Comparison of ENCODE assay signal across 8 cellular contexts in genomic region chr1:32394890-32395415, GRCh38. TPM values are rescaled to one million over a fixed set of nuclear protein-coding genes. Genes with fewer than 3 reads are reported as not detected.
DNase-seq lines count a peak whose midpoint lies in the region; ATAC-seq, FAIRE-seq and TF ChIP-seq lines count a peak whose summit lies in the region.

No MANE protein-coding gene starts in this region.

- intact Hi-C loops in GM12878 (cut with micrococcal nuclease; ENCODE audit: unreplicated experiment), result loop anchor here (2.0 kb wide), 1 partner anchor 60 kb away; no protein-coding TSS in a partner anchor
- intact Hi-C loops in right lobe of liver (cut with DNase I), result no loop called here

- H3K27ac Mint-ChIP-seq in type B pancreatic cell, result peak overlapping the region; percentile 98

- peak overlapping the region; percentile 94 for H2AFZ ChIP-seq in Karpas-422 (ENCODE audit: low read length)
- H2AFZ ChIP-seq in GM12878 (ENCODE audit: control insufficient read depth, low read depth, low read length), result peak overlapping the region; percentile 99

- no peak for TF ChIP-seq RAD21 in GM12878 (IDR thresholded peaks at IDR 0.05; ENCODE audit: insufficient read depth, low read depth, low read length)

- H3K36me3 ChIP-seq in Karpas-422 (ENCODE audit: insufficient read depth, low read length), result no peaks in the 10 kb centered on the region; the same call in 1 of the 2 replicates
- H3K36me3 ChIP-seq in GM12878 (ENCODE audit: control insufficient read depth in 2 of 2, insufficient read depth in 2 of 2, low read length in 1 of 2), result 0 out of 4 replicates have a peak, but pooled peaks cover 0 to 6% of the 10 kb centered on the region in 2 experiments
- H3K36me3 ChIP-seq in right lobe of liver, result peaks cover 0 to 17% (median 7%) of the 10 kb centered on the region in 4 donors

- H3K9me2 ChIP-seq in Karpas-422 (replicated peaks; ENCODE audit: insufficient read depth, low read length), result no peaks in the 10 kb centered on the region

- peak overlapping the region; percentile 92 for H3K4me3 ChIP-seq in Karpas-422 (ENCODE audit: low read length)
- peak overlapping the region; percentile 74 for H3K4me3 ChIP-seq in GM12878
- H3K4me3 ChIP-seq in right lobe of liver, result peak overlapping the region; percentile 44 to 80 (median 77)

- TF ChIP-seq EP300 in GM12878 (IDR thresholded peaks at IDR 0.05; ENCODE audit: borderline replicate concordance in 1 of 2, control insufficient read depth in 1 of 2, low read depth in 2 of 2, low read length in 2 of 2), result no peak

- H3K27me3 Mint-ChIP-seq in type B pancreatic cell, result no peaks in the 10 kb centered on the region

- CTCF ChIA-PET in GM12878 (lab: Yijun Ruan, JAX), result interaction anchor here (0.7 to 2.7 kb wide), 17 partner anchors 9 to 318 kb away, joined by 3 to 17 read pairs (median 4); partner anchors contain the start of gene MARCKSL1

- peak overlapping the region; percentile 99 for H3K4me3 Mint-ChIP-seq in type B pancreatic cell

- H3K27me3 ChIP-seq in Karpas-422 (ENCODE audit: low read length) (no peaks in the 10 kb centered on the region), GM12878 (replicated peaks in 1 of 2; ENCODE audit: control insufficient read depth in 2 of 2, insufficient read depth in 2 of 2, low read length in 1 of 2) (no peaks in the 10 kb centered on the region), right lobe of liver (no peaks in the 10 kb centered on the region)

- POLR2A ChIA-PET in GM12878 (lab: Charles Lee), result interaction anchor here (0.8 to 2.1 kb wide), 19 partner anchors 16 to 256 kb away, joined by 3 to 22 read pairs (median 4); partner anchors contain the start of genes HDAC1, MARCKSL1 and RBBP4

- WGBS in GM12878 (ENCODE audit: insufficient coverage, insufficient replicate concordance, low lambda C conversion rate, missing lambda C conversion rate), result 2% methylated on average over 14 of the region's 14 CpGs
- 3% methylated on average over 6 of the region's 14 CpGs for WGBS in right lobe of liver (ENCODE audit: insufficient coverage, low coverage, low lambda C conversion rate, missing lambda C conversion rate)

- H3K9ac ChIP-seq in Karpas-422 (ENCODE audit: low read length), result peak overlapping the region; percentile 75
- peak overlapping the region; percentile 82 for H3K9ac ChIP-seq in GM12878 (ENCODE audit: control insufficient read depth, insufficient read depth, low read length)

- H3K36me3 Mint-ChIP-seq in type B pancreatic cell, result peaks cover 10% of the 10 kb centered on the region

- no peak for FAIRE-seq in GM12878 (lab: Jason Lieb, UNC)

- RAD21 ChIA-PET in GM12878 (lab: Charles Lee; ENCODE audit: unreplicated experiment), result interaction anchor here (0.7 to 2.4 kb wide), 23 partner anchors 15 to 287 kb away, joined by 3 to 14 read pairs (median 4); partner anchors contain the start of genes CCDC28B, KPNA6, MARCKSL1 and TXLNA

- TSS peak; percentile 98 for BruUV-seq in GM12878 (replicated peaks; lab: Mats Ljungman, UMichigan)

- H3K4me1 Mint-ChIP-seq in type B pancreatic cell (ENCODE audit: unreplicated experiment), result peaks cover 18% of the 10 kb centered on the region

- H3K9me3 ChIP-seq in Karpas-422 (ENCODE audit: low read length), result no peaks in the 10 kb centered on the region
- no peaks in the 10 kb centered on the region; the same call in 2 of the 3 replicates for H3K9me3 ChIP-seq in GM12878 (replicated peaks; ENCODE audit: control insufficient read depth, insufficient read depth, low read length)
- no peaks in the 10 kb centered on the region for H3K9me3 ChIP-seq in right lobe of liver

- H3K27ac ChIP-seq in Karpas-422 (ENCODE audit: low read length) (peak overlapping the region; percentile 16; the same call in 1 of the 2 replicates), GM12878 (ENCODE audit: control insufficient read depth, insufficient read depth) (peak overlapping the region; percentile 76), right lobe of liver (peak overlapping the region; percentile 93 to 97 (median 96))

- H3K4me1 ChIP-seq in Karpas-422 (ENCODE audit: low read length) (peaks cover 16% of the 10 kb centered on the region), GM12878 (ENCODE audit: control insufficient read depth, insufficient read depth, low read length) (no peaks in the 10 kb centered on the region; the same call in 1 of the 2 replicates), right lobe of liver (peaks cover 0 to 20% (median 5%) of the 10 kb centered on the region in 4 donors)

- no peaks in the 10 kb centered on the region for H4K20me1 ChIP-seq in Karpas-422 (ENCODE audit: insufficient read depth, low read depth, low read length)
- H4K20me1 ChIP-seq in GM12878 (ENCODE audit: control insufficient read depth, insufficient read depth), result no peaks in the 10 kb centered on the region

- H3K4me2 ChIP-seq in Karpas-422 (ENCODE audit: low read depth, low read length, poor library complexity, severe bottlenecking) (peak overlapping the region; percentile 90), GM12878 (ENCODE audit: control insufficient read depth, insufficient read depth) (peak overlapping the region; percentile 95)

- SMC1A ChIA-PET in GM12878 (lab: Charles Lee; ENCODE audit: uncharacterized antibody, unreplicated experiment), result interaction anchor here (0.7 to 2.0 kb wide), 14 partner anchors 10 to 217 kb away, joined by 3 to 15 read pairs (median 4); partner anchors contain the start of genes HDAC1 and MARCKSL1

- no peak for TF ChIP-seq POLR2A in GM12878 (IDR thresholded peaks at IDR 0.05; ENCODE audit: low read depth, low read length)
- peak; percentile 59 for TF ChIP-seq POLR2A in right lobe of liver (IDR thresholded peaks at IDR 0.05)

- DNase-seq in DMS53 (lab: John Stamatoyannopoulos, UW) (peak; percentile 79), DMS53 treated with DMSO at 0.1 percent for 48 hours (lab: John Stamatoyannopoulos, UW; ENCODE audit: unreplicated experiment) (no peak), Karpas-422 (no peak), GM12878 (ENCODE audit: low read depth, low spot score) (no peak), right lobe of liver (peak in 1 of 3 donors; percentile 30), type B pancreatic cell (ENCODE audit: extremely low spot score, unreplicated experiment) (no peak), GM13977 (ENCODE audit: low spot score) (no peak), GM19240 (ENCODE audit: insufficient read length, low spot score) (no peak)

- in situ Hi-C loops in GM12878 (cut with MboI) (no loop called here), GM13977 (cut with MboI; ENCODE audit: low pct_unique_long_range_greater_than_20kb, low sequenced_read_pairs, unreplicated experiment) (no loop called here)

- no peak for TF ChIP-seq CTCF in GM12878 (IDR thresholded peaks at IDR 0.05 in 2 of 3, conservative IDR thresholded peaks at IDR 0.05 in 1 of 3; ENCODE audit: control insufficient read depth in 2 of 3, extremely low read depth in 1 of 3, insufficient read depth in 1 of 3, low read depth in 3 of 3, low read length in 3 of 3)
- no peak for TF ChIP-seq CTCF in right lobe of liver (IDR thresholded peaks at IDR 0.05)
- no peak for TF ChIP-seq CTCF in type B pancreatic cell (conservative IDR thresholded peaks at IDR 0.05)
- TF ChIP-seq CTCF in GM13977 (IDR thresholded peaks at IDR 0.05; ENCODE audit: extremely low read depth, insufficient read depth, missing control alignments), result no peak

- ATAC-seq in GM12878 (peak; percentile 4; the same call in 2 of the 3 replicates), right lobe of liver (peak; percentile 22 to 41 (median 28))

- no peaks in the 10 kb centered on the region for H3K9me3 Mint-ChIP-seq in type B pancreatic cell

- peaks cover 28% of the 10 kb centered on the region for H3K79me2 ChIP-seq in Karpas-422 (ENCODE audit: low read length)
- H3K79me2 ChIP-seq in GM12878 (ENCODE audit: control insufficient read depth, insufficient read depth, low read length), result peaks cover 12% of the 10 kb centered on the region

RNA-seq across cellular contexts. Expression of gene BSDC1, which starts 0.7 kb away (rescaled TPM):
- 45.1 and 50.0 TPM in 2 replicates for total RNA-seq in Karpas-422 (2014; rRNA removed; shearing (Covaris generic); ENCODE audit: low replicate concordance)
- total RNA-seq in GM12878 (2013; cell fraction: nucleolus; rRNA removed), result 114 and 128 TPM in 2 replicates
- total RNA-seq in GM12878 (2014; rRNA removed), result 23.3 and 25.1 TPM in 2 replicates
- 22.3 and 22.7 TPM in 2 replicates for total RNA-seq in GM12878 (2014; rRNA removed; fragmentation: Illumina TruSeq; extraction: Trizol)
- total RNA-seq in GM12878 (2021), result 23.9 and 25.2 TPM in 2 replicates
- 13.3 TPM for polyA plus RNA-seq in GM12878 (2011; ENCODE audit: low read depth)
- 32.8 and 39.7 TPM in 2 replicates for polyA plus RNA-seq in GM12878 (2011; rRNA removed)
- 34.8 and 37.6 TPM in 2 replicates for polyA plus RNA-seq in GM12878 (2011; cell fraction: cytosol; rRNA removed)
- 76.6 and 77.5 TPM in 2 replicates for polyA plus RNA-seq in GM12878 (2011; cell fraction: nucleus; rRNA removed)
- polyA plus RNA-seq in GM12878 (2012), result 22.3 and 31.1 TPM in 2 replicates
- polyA plus RNA-seq in GM12878 (2014; fragmentation: Illumina TruSeq; extraction: Trizol), result 22.5 and 27.4 TPM in 2 replicates
- polyA plus RNA-seq in GM12878 (2014; fragmentation: Nextera tagmentation; extraction: Ambion mirVana), result 1 to 10 TPM; 3.0 to 4.9 TPM
- 25.4 and 28.5 TPM in 2 replicates for polyA plus RNA-seq in GM12878 (2014; rRNA removed)
- 10 to 100 TPM; 18.2 to 20.2 TPM for polyA plus RNA-seq in GM12878 (2016; fragmentation: Nextera tagmentation; extraction: Ambion mirVana)
- 18.5 and 31.0 TPM in 2 replicates for polyA minus RNA-seq in GM12878 (2011; rRNA and poly(A)+ RNA removed)
- polyA minus RNA-seq in GM12878 (2011; cell fraction: cytosol; rRNA and poly(A)+ RNA removed), result 9.3 and 12.7 TPM in 2 replicates
- 21.2 and 34.4 TPM in 2 replicates for polyA minus RNA-seq in GM12878 (2011; cell fraction: nucleus; rRNA and poly(A)+ RNA removed)
- total RNA-seq in right lobe of liver, result 10 to 100 TPM; 44.5 to 73.1 (median 62.1) TPM
- total RNA-seq in type B pancreatic cell (ENCODE audit: low replicate concordance), result 66.5 and 71.3 TPM in 2 replicates

RNA-seq across cellular contexts. Expression of gene TSSK3, which starts 32.6 kb away (rescaled TPM):
- 1.4 and 1.5 TPM in 2 replicates for total RNA-seq in Karpas-422 (2014; rRNA removed; shearing (Covaris generic); ENCODE audit: low replicate concordance)
- 9.4 and 11.8 TPM in 2 replicates for total RNA-seq in GM12878 (2013; cell fraction: nucleolus; rRNA removed)
- total RNA-seq in GM12878 (2014; rRNA removed) (0.56 and 0.98 TPM in 2 replicates), GM12878 (2014; rRNA removed; fragmentation: Illumina TruSeq; extraction: Trizol) (0.63 and 1.6 TPM in 2 replicates), GM12878 (2021) (0.82 and 1.2 TPM in 2 replicates), right lobe of liver (1 to 10 TPM in 2 of 6 experiments, under 1 TPM in 4; 0.49 to 1.6 (median 0.85) TPM), type B pancreatic cell (ENCODE audit: low replicate concordance) (2.1 and 3.8 TPM in 2 replicates)
- 1.00 TPM for polyA plus RNA-seq in GM12878 (2011; ENCODE audit: low read depth)
- polyA plus RNA-seq in GM12878 (2011; rRNA removed) (0.67 and 1.2 TPM in 2 replicates), GM12878 (2014; fragmentation: Illumina TruSeq; extraction: Trizol) (0.48 and 0.92 TPM in 2 replicates), GM12878 (2014; fragmentation: Nextera tagmentation; extraction: Ambion mirVana) (under 1 TPM; 0.42 to 0.77 TPM), GM12878 (2014; rRNA removed) (0.51 and 1.2 TPM in 2 replicates), GM12878 (2016; fragmentation: Nextera tagmentation; extraction: Ambion mirVana) (under 1 TPM; 0.58 to 0.82 TPM)
- polyA plus RNA-seq in GM12878 (2011; cell fraction: cytosol; rRNA removed), result 0.62 and 0.78 TPM in 2 replicates
- polyA plus RNA-seq in GM12878 (2011; cell fraction: nucleus; rRNA removed), result 1.2 and 2.2 TPM in 2 replicates
- polyA plus RNA-seq in GM12878 (2012), result 1.3 and 3.3 TPM in 2 replicates
- polyA minus RNA-seq in GM12878 (2011; rRNA and poly(A)+ RNA removed), result 0.46 and 0.51 TPM in 2 replicates
- not detected in 2 replicates for polyA minus RNA-seq in GM12878 (2011; cell fraction: cytosol; rRNA and poly(A)+ RNA removed)
- 0.73 and 1.2 TPM in 2 replicates for polyA minus RNA-seq in GM12878 (2011; cell fraction: nucleus; rRNA and poly(A)+ RNA removed)

RNA-seq across cellular contexts. Expression of gene FAM229A, which starts 32.7 kb away (rescaled TPM):
- 3.1 and 4.5 TPM in 2 replicates for total RNA-seq in Karpas-422 (2014; rRNA removed; shearing (Covaris generic); ENCODE audit: low replicate concordance)
- 18.1 and 20.0 TPM in 2 replicates for total RNA-seq in GM12878 (2013; cell fraction: nucleolus; rRNA removed)
- total RNA-seq in GM12878 (2014; rRNA removed) (1.4 and 2.1 TPM in 2 replicates), GM12878 (2014; rRNA removed; fragmentation: Illumina TruSeq; extraction: Trizol) (1.2 and 1.3 TPM in 2 replicates), GM12878 (2021) (3.1 and 5.1 TPM in 2 replicates), right lobe of liver (1 to 10 TPM; 1.3 to 7.8 (median 5.3) TPM), type B pancreatic cell (ENCODE audit: low replicate concordance) (4.7 and 8.7 TPM in 2 replicates)
- polyA plus RNA-seq in GM12878 (2011; ENCODE audit: low read depth), result 2.6 TPM
- polyA plus RNA-seq in GM12878 (2011; rRNA removed) (4.0 and 5.3 TPM in 2 replicates), GM12878 (2014; fragmentation: Illumina TruSeq; extraction: Trizol) (2.6 and 2.9 TPM in 2 replicates), GM12878 (2014; fragmentation: Nextera tagmentation; extraction: Ambion mirVana) (under 1 TPM in 1 of 2 experiments, not detected in 1; 0.02 TPM), GM12878 (2014; rRNA removed) (4.5 and 5.3 TPM in 2 replicates), GM12878 (2016; fragmentation: Nextera tagmentation; extraction: Ambion mirVana) (1 to 10 TPM in 1 of 2 experiments, under 1 TPM in 1; 0.25 to 1.2 TPM)
- polyA plus RNA-seq in GM12878 (2011; cell fraction: cytosol; rRNA removed), result 3.2 and 4.8 TPM in 2 replicates
- polyA plus RNA-seq in GM12878 (2011; cell fraction: nucleus; rRNA removed), result 34.5 and 36.3 TPM in 2 replicates
- polyA plus RNA-seq in GM12878 (2012), result 5.5 and 10.1 TPM in 2 replicates
- 2.3 and 3.1 TPM in 2 replicates for polyA minus RNA-seq in GM12878 (2011; rRNA and poly(A)+ RNA removed)
- polyA minus RNA-seq in GM12878 (2011; cell fraction: cytosol; rRNA and poly(A)+ RNA removed), result 0.67 and 1.7 TPM in 2 replicates
- 3.0 and 8.3 TPM in 2 replicates for polyA minus RNA-seq in GM12878 (2011; cell fraction: nucleus; rRNA and poly(A)+ RNA removed)

RNA-seq across cellular contexts. Expression of gene MARCKSL1, which starts 58.9 kb away (rescaled TPM):
- total RNA-seq in Karpas-422 (2014; rRNA removed; shearing (Covaris generic); ENCODE audit: low replicate concordance), result 262 and 391 TPM in 2 replicates
- 37.8 and 40.5 TPM in 2 replicates for total RNA-seq in GM12878 (2013; cell fraction: nucleolus; rRNA removed)
- 106 TPM in 2 replicates for total RNA-seq in GM12878 (2014; rRNA removed)
- total RNA-seq in GM12878 (2014; rRNA removed; fragmentation: Illumina TruSeq; extraction: Trizol), result 71.4 and 80.8 TPM in 2 replicates
- 180 and 191 TPM in 2 replicates for total RNA-seq in GM12878 (2021)
- 85.9 TPM for polyA plus RNA-seq in GM12878 (2011; ENCODE audit: low read depth)
- 106 and 147 TPM in 2 replicates for polyA plus RNA-seq in GM12878 (2011; rRNA removed)
- polyA plus RNA-seq in GM12878 (2011; cell fraction: cytosol; rRNA removed), result 195 and 246 TPM in 2 replicates
- polyA plus RNA-seq in GM12878 (2011; cell fraction: nucleus; rRNA removed), result 53.2 and 58.0 TPM in 2 replicates
- polyA plus RNA-seq in GM12878 (2012), result 125 and 138 TPM in 2 replicates
- 189 and 225 TPM in 2 replicates for polyA plus RNA-seq in GM12878 (2014; fragmentation: Illumina TruSeq; extraction: Trizol)
- 10 to 100 TPM; 14.5 to 32.6 TPM for polyA plus RNA-seq in GM12878 (2014; fragmentation: Nextera tagmentation; extraction: Ambion mirVana)
- polyA plus RNA-seq in GM12878 (2014; rRNA removed), result 200 and 211 TPM in 2 replicates
- polyA plus RNA-seq in GM12878 (2016; fragmentation: Nextera tagmentation; extraction: Ambion mirVana), result 100 to 1,000 TPM; 169 to 194 TPM
- 88.5 and 105 TPM in 2 replicates for polyA minus RNA-seq in GM12878 (2011; rRNA and poly(A)+ RNA removed)
- polyA minus RNA-seq in GM12878 (2011; cell fraction: cytosol; rRNA and poly(A)+ RNA removed), result 30.7 and 31.0 TPM in 2 replicates
- 29.0 and 35.5 TPM in 2 replicates for polyA minus RNA-seq in GM12878 (2011; cell fraction: nucleus; rRNA and poly(A)+ RNA removed)
- total RNA-seq in right lobe of liver, result 10 to 100 TPM in 5 of 6 experiments, 1 to 10 TPM in 1; 10.0 to 24.4 (median 14.2) TPM
- 247 and 465 TPM in 2 replicates for total RNA-seq in type B pancreatic cell (ENCODE audit: low replicate concordance)

Comparison
In these comparisons a context has a peak if more than half of its experiments do, and no peak if none do; other contexts are left out.
1. H3K27ac ChIP-seq: peak in every context shown above with its lines; median percentile 96 in right lobe of liver; 76 in GM12878; 16 in Karpas-422.